ENCODE assay signal across 9 cellular contexts in genomic region chr9:90870646-90871326, GRCh38.
DNase-seq lines count a peak whose midpoint lies in the region; ATAC-seq, FAIRE-seq and TF ChIP-seq lines count a peak whose summit lies in the region.
"Had no signal": no experiment of that assay in that cellular context is flagged by ENCODE, and none has a peak within 500 bp of the region (broad histone marks: within the 10 kb centered on the region; RNA-seq: fewer than 3 reads in every experiment).

No MANE protein-coding gene starts in this region.

- no peak overlapping the region for H2AFZ ChIP-seq in DND-41 (ENCODE audit: low read depth, low read length)
- H2AFZ ChIP-seq in K562 (ENCODE audit: low read depth, low read length), result no peak overlapping the region

- FAIRE-seq in K562 (lab: Jason Lieb, UNC), result no peak
- FAIRE-seq: TTC549 had no signal

- H3K27ac ChIP-seq in DND-41 (ENCODE audit: low read length) (no peak overlapping the region), K562 (ENCODE audit: extremely low read depth, low read depth, low read length) (no peak overlapping the region)

- peak; percentile 73 to 74 for TF ChIP-seq RAD21 in K562 (CRISPR knock-in tag; conservative IDR thresholded peaks at IDR 0.05 in 1 of 2, IDR thresholded peaks at IDR 0.05 in 1 of 2)

- H3K79me2 ChIP-seq in DND-41 (ENCODE audit: insufficient read depth, low read length) (no peaks in the 10 kb centered on the region), K562 (ENCODE audit: control insufficient read depth, insufficient read depth, low read length) (no peaks in the 10 kb centered on the region)

- DNase-seq in DND-41, result peak; percentile 39
- peak; percentile 3 for DNase-seq in HS-5 (ENCODE audit: low read depth)
- DNase-seq in OCI-M1 (lab: John Stamatoyannopoulos, UW), result peak; percentile 74
- peak; percentile 14 to 54 (median 20) for DNase-seq in K562 (ENCODE audit: extremely low read depth in 1 of 4, low spot score in 3 of 4)
- peak; percentile 68 for DNase-seq in inferior parietal cortex (ENCODE audit: extremely low spot score)
- peak; percentile 13 to 22 for DNase-seq in stimulated activated CD4-positive, alpha-beta T cell treated with anti-CD3 and anti-CD28 coated beads, Interleukin-2, amount 100 ng/mL, for 48 hours
- no peak for DNase-seq in NCI-H526 treated with DMSO at 0.1 percent for 48 hours (lab: John Stamatoyannopoulos, UW)

- TF ChIP-seq CTCF in DND-41 (IDR thresholded peaks at IDR 0.05; ENCODE audit: borderline replicate concordance, extremely low read depth, low read length, poor library complexity, severe bottlenecking) (peak; percentile 83), K562 (IDR thresholded peaks at IDR 0.05 in 2 of 3, conservative IDR thresholded peaks at IDR 0.05 in 1 of 3; ENCODE audit: insufficient read depth in 2 of 3, low read depth in 1 of 3, low read length in 3 of 3) (peak; percentile 51 to 74 (median 62))

- 0% methylated on average over 4 of the region's 4 CpGs for WGBS in K562 (ENCODE audit: insufficient coverage, low coverage, missing lambda C conversion rate)

- ATAC-seq in DND-41 (ENCODE audit: insufficient read depth, low read depth), result no peak
- ATAC-seq in K562, result peak; percentile 69
- ATAC-seq in HG02763 (IDR thresholded peaks at IDR 0.05; ENCODE audit: unreplicated experiment), result no peak

- CTCF ChIA-PET in K562 (lab: Yijun Ruan, JAX; ENCODE audit: low intra/inter-chr PET ratio), result interaction anchor here (0.6 to 2.5 kb wide), 4 partner anchors 115 to 729 kb away, joined by 3 to 14 read pairs (median 3); no protein-coding TSS in a partner anchor

- H3K4me2 ChIP-seq in DND-41 (ENCODE audit: insufficient read depth, low read length) (no peak overlapping the region), K562 (ENCODE audit: insufficient read depth, low read length) (no peak overlapping the region)

- H3K9me3 ChIP-seq in DND-41 (ENCODE audit: insufficient read depth, low read length, severe bottlenecking) (no peaks in the 10 kb centered on the region), K562 (replicated peaks; ENCODE audit: control insufficient read depth, insufficient read depth, low read depth, low read length) (no peaks in the 10 kb centered on the region)

- POLR2A ChIA-PET in K562 (lab: Yijun Ruan, JAX), result no interaction called here

- H3K9me1 ChIP-seq in K562 (ENCODE audit: control insufficient read depth, insufficient read depth, low read length), result no peaks in the 10 kb centered on the region

- no peak overlapping the region for H3K9ac ChIP-seq in DND-41 (ENCODE audit: low read depth, low read length)
- no peak overlapping the region for H3K9ac ChIP-seq in K562 (ENCODE audit: insufficient read depth in 1 of 2, low read depth in 2 of 2, low read length in 2 of 2)

- intact Hi-C loops in K562 (cut with micrococcal nuclease), result loop anchor here (2.0 kb wide), 1 partner anchor 96 kb away; no protein-coding TSS in a partner anchor

- H3K4me3 ChIP-seq in DND-41 (ENCODE audit: low read depth in 1 of 2, low read length in 2 of 2), result no peak overlapping the region
- no peak overlapping the region for H3K4me3 ChIP-seq in K562

- H3K36me3 ChIP-seq in DND-41 (ENCODE audit: insufficient read depth, low read length), result no peaks in the 10 kb centered on the region
- H3K36me3 ChIP-seq in K562 (ENCODE audit: control insufficient read depth, insufficient read depth, low read length), result peaks cover 17% of the 10 kb centered on the region; the same call in 1 of the 3 replicates

- no peaks in the 10 kb centered on the region for H3K4me1 ChIP-seq in DND-41 (ENCODE audit: insufficient read depth, low read length)
- no peaks in the 10 kb centered on the region; a peak in 1 of 5 replicates for H3K4me1 ChIP-seq in K562 (replicated peaks in 1 of 2; ENCODE audit: control insufficient read depth in 2 of 2, insufficient read depth in 2 of 2, low read length in 2 of 2)

- H4K20me1 ChIP-seq in DND-41 (ENCODE audit: insufficient read depth, low read length) (no peaks in the 10 kb centered on the region), K562 (replicated peaks; ENCODE audit: control insufficient read depth, insufficient read depth, low read length) (no peaks in the 10 kb centered on the region)

- TF ChIP-seq EP300 in K562 (IDR thresholded peaks at IDR 0.05; ENCODE audit: low read length), result no peak

- in situ Hi-C loops in K562 (cut with MboI), result no loop called here

- no peak for TF ChIP-seq POLR2A in K562 (conservative IDR thresholded peaks at IDR 0.05)

- no peaks in the 10 kb centered on the region for H3K27me3 ChIP-seq in DND-41 (ENCODE audit: insufficient read depth, low read length, poor library complexity)
- no peaks in the 10 kb centered on the region for H3K27me3 ChIP-seq in K562 (ENCODE audit: control insufficient read depth in 2 of 2, insufficient read depth in 2 of 2, low read length in 2 of 2)

- no TSS peak for BruUV-seq in K562 (replicated peaks; lab: Mats Ljungman, UMichigan)

TF ChIP-seq in K562, 482 proteins besides CTCF, POLR2A, EP300 and RAD21:
- TF ChIP-seq CEBPG (CRISPR knock-in tag; IDR thresholded peaks at IDR 0.05) (no peak), CEBPG (tag; conservative IDR thresholded peaks at IDR 0.05 in 1 of 2, IDR thresholded peaks at IDR 0.05 in 1 of 2) (0 out of 4 replicates have a peak, but pooled peaks of 1 of the 2 experiments have one; percentile 18), USF2 (CRISPR knock-in tag; IDR thresholded peaks at IDR 0.05) (no peak), FOSL1 (tag; conservative IDR thresholded peaks at IDR 0.05) (0 out of 2 replicates have a peak, but pooled peaks have one; percentile 15), TEAD4 (IDR thresholded peaks at IDR 0.05; ENCODE audit: low read length) (no peak), TEAD4 (CRISPR knock-in tag; IDR thresholded peaks at IDR 0.05; ENCODE audit: borderline replicate concordance) (no peak), FUS (optimal IDR thresholded peaks at IDR 0.05; ENCODE audit: low read depth, low read length) (no peak), ARNT (IDR thresholded peaks at IDR 0.05) (no peak), ILK (tag; IDR thresholded peaks at IDR 0.05; ENCODE audit: borderline replicate concordance, low read depth) (no peak), ZBTB12 (CRISPR knock-in tag; IDR thresholded peaks at IDR 0.05) (no peak), CHAMP1 (IDR thresholded peaks at IDR 0.05) (no peak), SMAD4 (CRISPR knock-in tag; conservative IDR thresholded peaks at IDR 0.05) (no peak), KAT7 (CRISPR knock-in tag; IDR thresholded peaks at IDR 0.05; ENCODE audit: borderline replicate concordance) (no peak), ZNF444 (CRISPR knock-in tag; IDR thresholded peaks at IDR 0.05) (no peak), SMC3 (conservative IDR thresholded peaks at IDR 0.05; ENCODE audit: insufficient read depth, low read depth, low read length) (peak; percentile 46), DEAF1 (CRISPR knock-in tag; IDR thresholded peaks at IDR 0.05) (peak; percentile 61)
